Comparison of ENCODE assay signal across 30 cellular contexts in the genomic region with DNA sequence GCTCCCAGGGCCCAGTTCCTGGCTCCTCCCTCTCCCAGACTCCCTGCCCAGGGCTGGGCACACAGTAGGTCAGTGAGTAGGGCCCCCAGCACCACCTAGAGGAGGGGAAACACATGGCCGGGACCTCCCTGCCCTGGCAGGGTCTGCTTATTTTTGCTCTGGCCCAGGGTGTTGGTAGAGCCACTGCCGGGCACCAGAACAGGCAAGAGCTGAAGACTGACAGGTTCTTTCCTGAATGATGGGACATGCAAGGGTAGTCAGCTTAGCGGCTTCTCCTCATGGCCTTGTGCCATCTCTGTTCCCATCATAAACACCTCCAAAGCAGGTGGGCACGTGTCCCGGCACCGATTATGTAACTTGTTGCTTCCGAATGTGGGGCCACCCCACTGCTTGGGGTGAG.
DNase-seq lines count a peak whose midpoint lies in the region; ATAC-seq and TF ChIP-seq lines count a peak whose summit lies in the region.
"Had no signal": no experiment of that assay in that cellular context is flagged by ENCODE, and none has a peak within 500 bp of the region (broad histone marks: within the 10 kb centered on the region; RNA-seq: fewer than 3 reads in every experiment).

No MANE protein-coding gene starts in this region.

- no peak for TF ChIP-seq POLR2A in esophagus squamous epithelium (IDR thresholded peaks at IDR 0.05)

- peak; percentile 85 for ATAC-seq in GM23338
- no peak for ATAC-seq in HG02885 (IDR thresholded peaks at IDR 0.05; ENCODE audit: poor library complexity, unreplicated experiment)
- ATAC-seq: stimulated activated naive CD8-positive, alpha-beta T cell treated with anti-CD3 and anti-CD28 coated beads, Interleukin-15, amount 100 ng/mL, for 72 hours had no signal

- 0 out of 2 replicates have a peak, but pooled peaks cover under 1% of the 10 kb centered on the region for H3K9me2 ChIP-seq in GM23338 (ENCODE audit: insufficient read depth)

- H3K27me3 Mint-ChIP-seq in GM23338 (ENCODE audit: insufficient read depth, low read depth, poor library complexity) (peaks cover 17% of the 10 kb centered on the region), type B pancreatic cell (no peaks in the 10 kb centered on the region)
- H3K27me3 Mint-ChIP-seq: activated naive CD8-positive, alpha-beta T cell treated with anti-CD3 and anti-CD28 coated beads, Interleukin-2, amount 10 ng/mL, durations not matched to agents 7 days and 5 days; activated T-cell treated with anti-CD3 and anti-CD28 coated beads, Interleukin-2, amount 50 U/mL, for 24 hours; stimulated activated naive CD8-positive, alpha-beta T cell treated with anti-CD3 and anti-CD28 coated beads, Interleukin-15, amount 100 ng/mL, for 72 hours had no signal

- intact Hi-C loops in esophagus squamous epithelium (cut with DNase I): no loop called here

- H3K9me3 Mint-ChIP-seq in GM23338 (peaks cover 3% of the 10 kb centered on the region; the same call in 2 of the 3 replicates), type B pancreatic cell (no peaks in the 10 kb centered on the region)
- H3K9me3 Mint-ChIP-seq: activated B cell treated with CpG ODN at 0.5 μM for 24 hours; activated naive CD8-positive, alpha-beta T cell treated with anti-CD3 and anti-CD28 coated beads, Interleukin-2, amount 10 ng/mL, durations not matched to agents 7 days and 5 days; activated T-cell treated with anti-CD3 and anti-CD28 coated beads, Interleukin-2, amount 50 U/mL, for 24 hours; stimulated activated naive CD8-positive, alpha-beta T cell treated with anti-CD3 and anti-CD28 coated beads, Interleukin-15, amount 100 ng/mL, for 72 hours had no signal

- H3K36me3 ChIP-seq in GM23338 (ENCODE audit: insufficient read depth) (no peaks in the 10 kb centered on the region), SJCRH30 (no peaks in the 10 kb centered on the region), esophagus squamous epithelium (no peaks in the 10 kb centered on the region)
- H3K36me3 ChIP-seq: right atrium auricular region, thoracic aorta had no signal

- no peak overlapping the region for H2AFZ ChIP-seq in GM23338

- H3F3A ChIP-seq in GM23338 (replicated peaks; ENCODE audit: low read depth): no peaks in the 10 kb centered on the region

- H3K9me3 ChIP-seq in SJCRH30 (replicated peaks) (no peaks in the 10 kb centered on the region), esophagus squamous epithelium (no peaks in the 10 kb centered on the region)
- H3K9me3 ChIP-seq: right atrium auricular region, thoracic aorta had no signal

- H3K4me3 Mint-ChIP-seq in GM23338: no peak overlapping the region
- H3K4me3 Mint-ChIP-seq in type B pancreatic cell: no peak overlapping the region
- H3K4me3 Mint-ChIP-seq: activated B cell treated with CpG ODN at 0.5 μM for 24 hours; activated naive CD8-positive, alpha-beta T cell treated with anti-CD3 and anti-CD28 coated beads, Interleukin-2, amount 10 ng/mL, durations not matched to agents 7 days and 5 days; activated T-cell treated with anti-CD3 and anti-CD28 coated beads, Interleukin-2, amount 50 U/mL, for 24 hours; stimulated activated naive CD8-positive, alpha-beta T cell treated with anti-CD3 and anti-CD28 coated beads, Interleukin-15, amount 100 ng/mL, for 72 hours had no signal

- H3K4me1 ChIP-seq in GM23338 (ENCODE audit: insufficient read depth) (no peaks in the 10 kb centered on the region), SJCRH30 (peaks cover 43% of the 10 kb centered on the region), esophagus squamous epithelium (peaks cover 4 to 20% (median 5%) of the 10 kb centered on the region in 3 donors)

- H3K36me3 Mint-ChIP-seq in GM23338 (ENCODE audit: low read depth): no peaks in the 10 kb centered on the region; the same call in 2 of the 3 replicates
- H3K36me3 Mint-ChIP-seq in type B pancreatic cell: peaks cover 6% of the 10 kb centered on the region

- DNase-seq in GM23338 (ENCODE audit: low spot score): peak; percentile 68
- no peak for DNase-seq in SJCRH30
- DNase-seq in type B pancreatic cell (ENCODE audit: extremely low spot score, unreplicated experiment): no peak
- no peak for DNase-seq in esophagus squamous epithelium (lab: John Stamatoyannopoulos, UW)
- no peak for DNase-seq in NCI-H748 treated with DMSO at 0.1 percent for 48 hours (lab: John Stamatoyannopoulos, UW)
- DNase-seq: activated B cell treated with CpG ODN at 0.5 μM for 24 hours; activated CD4-positive, alpha-beta T cell treated with anti-CD3 and anti-CD28 coated beads, Interleukin-2, amount 50 U/mL, for 1 hour; activated gamma-delta T cell; activated naive CD8-positive, alpha-beta T cell treated with anti-CD3 and anti-CD28 coated beads, Interleukin-2, amount 10 ng/mL, durations not matched to agents 7 days and 5 days; activated T-cell treated with anti-CD3 and anti-CD28 coated beads, Interleukin-2, amount 50 U/mL, for 24 hours; aorta; C1 segment of cervical spinal cord; COR-L47; DMS79; effector CD4-positive, alpha-beta T cell; GDM1; hippocampal formation; mammary epithelial cell; NCI-H1092 treated with DMSO at 0.1 percent for 48 hours; NCI-H1930; NCI-H2227 treated with DMSO at 0.1 percent for 48 hours; NCI-H69; SHP77 treated with DMSO at 0.1 percent for 48 hours; stimulated activated CD8-positive, alpha-beta memory T cell treated with anti-CD3 and anti-CD28 coated beads, Interleukin-4, amount 100 ng/mL, for 48 hours; stimulated activated naive CD8-positive, alpha-beta T cell treated with anti-CD3 and anti-CD28 coated beads, Interleukin-15, amount 100 ng/mL, for 72 hours; SW 1271 had no signal

- no peak overlapping the region for H3K27ac ChIP-seq in GM23338 (ENCODE audit: low read depth)
- H3K27ac ChIP-seq in SJCRH30: peak overlapping the region; percentile 9; the same call in 1 of the 2 replicates
- peak overlapping the region; percentile 28 for H3K27ac ChIP-seq in layer of hippocampus (ENCODE audit: low read depth, low read length)
- no peak overlapping the region for H3K27ac ChIP-seq in esophagus squamous epithelium
- H3K27ac ChIP-seq: right atrium auricular region, thoracic aorta had no signal

- WGBS in esophagus squamous epithelium, 2 donors: 15 to 66% methylated on average over 5 to 6 of the region's 7 CpGs

- H3K4me2 ChIP-seq in GM23338: no peak overlapping the region

- no peaks in the 10 kb centered on the region for H4K20me1 ChIP-seq in GM23338 (replicated peaks; ENCODE audit: insufficient read depth)

- peak; percentile 47 to 77 for TF ChIP-seq CTCF in GM23338 (conservative IDR thresholded peaks at IDR 0.05; ENCODE audit: low read depth in 2 of 2)
- no peak for TF ChIP-seq CTCF in type B pancreatic cell (conservative IDR thresholded peaks at IDR 0.05)
- TF ChIP-seq CTCF in esophagus squamous epithelium (IDR thresholded peaks at IDR 0.05): no peak

- H3K4me1 Mint-ChIP-seq in GM23338 (peaks cover 2% of the 10 kb centered on the region; the same call in 2 of the 3 replicates), type B pancreatic cell (ENCODE audit: unreplicated experiment) (peaks cover 21% of the 10 kb centered on the region)

- no peaks in the 10 kb centered on the region for H3K79me2 ChIP-seq in GM23338 (replicated peaks; ENCODE audit: insufficient read depth)

- H3K27me3 ChIP-seq in GM23338 (ENCODE audit: insufficient read depth) (peaks cover 26% of the 10 kb centered on the region), SJCRH30 (no peaks in the 10 kb centered on the region), layer of hippocampus (ENCODE audit: control insufficient read depth, insufficient read depth, low read length) (no peaks in the 10 kb centered on the region), esophagus squamous epithelium (peaks cover 0 to 35% (median 0%) of the 10 kb centered on the region in 4 donors)
- H3K27me3 ChIP-seq: right atrium auricular region had no signal

- no peak overlapping the region for H3K4me3 ChIP-seq in GM23338
- H3K4me3 ChIP-seq in SJCRH30: no peak overlapping the region
- H3K4me3 ChIP-seq in esophagus squamous epithelium: no peak overlapping the region
- H3K4me3 ChIP-seq: right atrium auricular region, thoracic aorta had no signal

- no peak overlapping the region for H3K27ac Mint-ChIP-seq in GM23338
- peak overlapping the region; percentile 1 for H3K27ac Mint-ChIP-seq in type B pancreatic cell
- H3K27ac Mint-ChIP-seq: activated B cell treated with CpG ODN at 0.5 μM for 24 hours; activated naive CD8-positive, alpha-beta T cell treated with anti-CD3 and anti-CD28 coated beads, Interleukin-2, amount 10 ng/mL, durations not matched to agents 7 days and 5 days; activated T-cell treated with anti-CD3 and anti-CD28 coated beads, Interleukin-2, amount 50 U/mL, for 24 hours; stimulated activated naive CD8-positive, alpha-beta T cell treated with anti-CD3 and anti-CD28 coated beads, Interleukin-15, amount 100 ng/mL, for 72 hours had no signal

TF ChIP-seq in GM23338, 12 proteins besides CTCF, POLR2A, EP300 and RAD21 (continues in another document):
- no peak for TF ChIP-seq NANOG (IDR thresholded peaks at IDR 0.05; ENCODE audit: borderline replicate concordance)
- TF ChIP-seq STAT1 (IDR thresholded peaks at IDR 0.05; ENCODE audit: unreplicated experiment): no peak
- TF ChIP-seq ZNF331 (CRISPR knock-in tag; IDR thresholded peaks at IDR 0.05; ENCODE audit: low read depth): no peak
- no peak for TF ChIP-seq JUNB (IDR thresholded peaks at IDR 0.05; ENCODE audit: unreplicated experiment)
- TF ChIP-seq ETS1 (IDR thresholded peaks at IDR 0.05): no peak
- no peak for TF ChIP-seq POLR2AphosphoS5 (IDR thresholded peaks at IDR 0.05; ENCODE audit: low read depth)
- TF ChIP-seq ZNF114 (CRISPR knock-in tag; IDR thresholded peaks at IDR 0.05): no peak

Comparison
In these comparisons a context has a peak if more than half of its experiments do, and no peak if none do; other contexts are left out.
1. H3K27ac ChIP-seq: peak in SJCRH30 (single experiment) and layer of hippocampus (single experiment); none in GM23338 (single experiment) and esophagus squamous epithelium (0 of 4).
2. CTCF ChIP-seq: peak in GM23338 (2 of 2); none in type B pancreatic cell (single experiment) and esophagus squamous epithelium (0 of 6).